Comparison of ENCODE assay signal across 14 cellular contexts in genomic region chr17:66523378-66524174, GRCh38.
A peak's percentile ranks its signal among the peaks of the same experiment; 100 is the strongest.
DNase-seq lines count a peak whose midpoint lies in the region; ATAC-seq and TF ChIP-seq lines count a peak whose summit lies in the region.
"Had no signal": no experiment of that assay in that cellular context is flagged by ENCODE, and none has a peak within 500 bp of the region (broad histone marks: within the 10 kb centered on the region; RNA-seq: fewer than 3 reads in every experiment).

No MANE protein-coding gene starts in this region.

- H3K27me3 ChIP-seq in left lung = no peaks in the 10 kb centered on the region
- no peaks in the 10 kb centered on the region for H3K27me3 ChIP-seq in tibial nerve
- H3K27me3 ChIP-seq: adrenal gland, pancreas, testis had no signal

- no peaks in the 10 kb centered on the region for H3K27me3 Mint-ChIP-seq in activated CD8-positive, alpha-beta memory T cell treated with anti-CD3 and anti-CD28 coated beads, Interleukin-2, amount 10 ng/mL, durations not matched to agents 7 days and 5 days

- no peak overlapping the region for H3K4me3 Mint-ChIP-seq in activated CD8-positive, alpha-beta memory T cell treated with anti-CD3 and anti-CD28 coated beads, Interleukin-2, amount 10 ng/mL, durations not matched to agents 7 days and 5 days

- H3K4me1 Mint-ChIP-seq in activated CD8-positive, alpha-beta memory T cell treated with anti-CD3 and anti-CD28 coated beads, Interleukin-2, amount 10 ng/mL, durations not matched to agents 7 days and 5 days = peaks cover 67% of the 10 kb centered on the region

- no peaks in the 10 kb centered on the region for H3K4me1 ChIP-seq in left lung
- H3K4me1 ChIP-seq in tibial nerve = peaks cover 0 to 53% (median 8%) of the 10 kb centered on the region in 4 donors
- H3K4me1 ChIP-seq: lower lobe of right lung, pancreas had no signal

- no peaks in the 10 kb centered on the region for H3K9me3 Mint-ChIP-seq in activated CD8-positive, alpha-beta memory T cell treated with anti-CD3 and anti-CD28 coated beads, Interleukin-2, amount 10 ng/mL, durations not matched to agents 7 days and 5 days (ENCODE audit: low read depth)

- peaks cover 18% of the 10 kb centered on the region for H3K36me3 Mint-ChIP-seq in activated CD8-positive, alpha-beta memory T cell treated with anti-CD3 and anti-CD28 coated beads, Interleukin-2, amount 10 ng/mL, durations not matched to agents 7 days and 5 days

- no peak for DNase-seq in activated CD8-positive, alpha-beta memory T cell treated with anti-CD3 and anti-CD28 coated beads, Interleukin-2, amount 10 ng/mL, durations not matched to agents 7 days and 5 days
- no peak for DNase-seq in activated CD8-positive, alpha-beta memory T cell treated with anti-CD3 and anti-CD28 coated beads, Interleukin-2, amount 50 U/mL, for 48 hours
- DNase-seq in left lung (no peak), tibial nerve (ENCODE audit: low spot score in 2 of 2) (no peak), HuH-7 (ENCODE audit: low spot score) (no peak), NCI-H748 treated with DMSO at 0.1 percent for 48 hours (lab: John Stamatoyannopoulos, UW) (no peak)
- DNase-seq: lower lobe of right lung, NCI-H1092, pancreas, T1000, testis had no signal

- peak in 1 of 2 donors; percentile 44 for TF ChIP-seq EP300 in tibial nerve (IDR thresholded peaks at IDR 0.05)

- peaks cover 0 to 2% of the 10 kb centered on the region in 2 donors for H3K9me3 ChIP-seq in left lung
- no peaks in the 10 kb centered on the region for H3K9me3 ChIP-seq in tibial nerve
- H3K9me3 ChIP-seq: adrenal gland, lower lobe of right lung, pancreas, testis had no signal

- intact Hi-C loops in left lung (cut with DNase I) = no loop called here

- TF ChIP-seq CTCF in left lung (IDR thresholded peaks at IDR 0.05) (no peak), tibial nerve (IDR thresholded peaks at IDR 0.05) (no peak)

- peak overlapping the region; percentile 80 for H3K27ac Mint-ChIP-seq in activated CD8-positive, alpha-beta memory T cell treated with anti-CD3 and anti-CD28 coated beads, Interleukin-2, amount 10 ng/mL, durations not matched to agents 7 days and 5 days

- 33 to 35% methylated on average over 6 of the region's 6 CpGs for WGBS in tibial nerve, 2 donors

- CTCF ChIA-PET in activated CD8-positive, alpha-beta memory T cell treated with anti-CD3 and anti-CD28 coated beads, Interleukin-2, amount 10 ng/mL, durations not matched to agents 7 days and 5 days (lab: Charles Lee) = interaction anchor here (0.9 kb wide), 1 partner anchor 14 kb away, joined by 3 read pairs; no protein-coding TSS in a partner anchor

- no peaks in the 10 kb centered on the region for H3K36me3 ChIP-seq in left lung
- H3K36me3 ChIP-seq in tibial nerve = no peaks in the 10 kb centered on the region
- H3K36me3 ChIP-seq: adrenal gland, lower lobe of right lung, pancreas had no signal

- no peak for ATAC-seq in activated CD8-positive, alpha-beta memory T cell treated with anti-CD3 and anti-CD28 coated beads, Interleukin-2, amount 10 ng/mL, durations not matched to agents 7 days and 5 days
- ATAC-seq in left lung = peak; percentile 33
- no peak for ATAC-seq in HG02852 (IDR thresholded peaks at IDR 0.05; ENCODE audit: unreplicated experiment)
- ATAC-seq: lower lobe of right lung, pancreas had no signal

- H3K4me3 ChIP-seq in left lung = no peak overlapping the region
- no peak overlapping the region for H3K4me3 ChIP-seq in tibial nerve
- H3K4me3 ChIP-seq: adrenal gland, lower lobe of right lung, pancreas, testis had no signal

- no peak for TF ChIP-seq POLR2A in tibial nerve (IDR thresholded peaks at IDR 0.05)

- H3K27ac ChIP-seq in angular gyrus (ENCODE audit: low read depth, low read length) = peak overlapping the region; percentile 86
- no peak overlapping the region for H3K27ac ChIP-seq in left lung
- H3K27ac ChIP-seq in tibial nerve = peak overlapping the region; percentile 33 to 85 (median 70)
- H3K27ac ChIP-seq: lower lobe of right lung, pancreas, testis had no signal

Comparison
In these comparisons a context has a peak if more than half of its experiments do, and no peak if none do; other contexts are left out.
1. H3K27ac ChIP-seq: peak in angular gyrus (single experiment) and tibial nerve (4 of 4); none in left lung (0 of 2).